ENCODE assay signal across 2 cellular contexts in genomic region chr4:6209291-6209690, GRCh38. TPM values are rescaled to one million over a fixed set of nuclear protein-coding genes. Genes with fewer than 3 reads are reported as not detected.
"Had no signal": no experiment of that assay in that cellular context is flagged by ENCODE, and none has a peak within 500 bp of the region (broad histone marks: within the 10 kb centered on the region; RNA-seq: fewer than 3 reads in every experiment).

No MANE protein-coding gene starts in this region.

RNA-seq across cellular contexts. Expression of gene JAKMIP1, which starts 8.9 kb away (rescaled TPM):
- total RNA-seq: ascending aorta, bronchial epithelial cell had no signal
